Comparison of ENCODE assay signal across 9 cellular contexts in the genomic region with DNA sequence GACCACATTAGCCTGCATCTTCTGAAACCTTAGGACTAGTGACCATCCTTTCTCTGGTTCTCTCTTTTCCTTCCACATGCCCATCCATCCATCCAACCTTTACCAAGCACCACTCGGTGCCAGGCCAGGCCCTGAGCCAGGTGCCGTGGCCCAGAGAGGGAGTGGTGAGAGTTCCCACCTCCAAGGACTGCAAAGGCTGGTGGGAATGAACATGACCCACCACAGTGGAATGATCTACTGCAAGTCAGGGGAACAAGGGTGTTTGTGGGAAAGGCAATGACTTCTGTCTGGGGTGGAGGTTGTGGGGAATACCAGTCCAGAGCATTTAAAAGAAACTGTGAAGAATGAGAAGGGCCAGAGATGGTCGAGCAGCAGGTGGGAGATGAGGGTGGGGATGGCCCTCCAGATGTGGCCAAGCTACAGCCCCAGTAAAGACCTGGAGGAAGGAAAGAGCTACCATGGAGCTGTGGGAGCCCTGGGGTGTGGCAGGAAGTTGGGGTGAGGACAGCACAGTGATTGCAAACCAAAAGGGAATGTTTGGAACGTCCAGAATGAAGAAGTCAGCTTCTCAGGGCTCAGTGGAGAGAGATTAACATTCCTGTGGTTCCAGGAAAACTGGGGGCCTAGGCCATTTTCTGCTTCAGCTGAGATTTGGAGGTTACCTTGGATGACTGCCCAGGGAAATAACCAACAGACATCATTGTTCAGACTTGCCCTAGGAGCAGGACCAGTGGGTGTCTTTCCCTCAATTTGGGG. TPM values are rescaled to one million over a fixed set of nuclear protein-coding genes. Genes with fewer than 3 reads are reported as not detected.
A peak's percentile ranks its signal among the peaks of the same experiment; 100 is the strongest.
DNase-seq lines count a peak whose midpoint lies in the region; ATAC-seq and TF ChIP-seq lines count a peak whose summit lies in the region.
"Had no signal": no experiment of that assay in that cellular context is flagged by ENCODE, and none has a peak within 500 bp of the region (broad histone marks: within the 10 kb centered on the region; RNA-seq: fewer than 3 reads in every experiment).

No MANE protein-coding gene starts in this region.

- H3K36me3 ChIP-seq in ACC112 (ENCODE audit: insufficient read depth, low read length) = peaks cover 43% of the 10 kb centered on the region
- peaks cover 34% of the 10 kb centered on the region for H3K36me3 ChIP-seq in brain microvascular endothelial cell (replicated peaks)
- peaks cover 86% of the 10 kb centered on the region for H3K36me3 ChIP-seq in lower lobe of right lung

- ATAC-seq in lower lobe of right lung = peak; percentile 47
- no peak for ATAC-seq in HG02798 (IDR thresholded peaks at IDR 0.05; ENCODE audit: poor library complexity, unreplicated experiment)
- ATAC-seq in GM19452 (IDR thresholded peaks at IDR 0.05; ENCODE audit: unreplicated experiment) = no peak

- no peaks in the 10 kb centered on the region for H3K27me3 ChIP-seq in ACC112 (ENCODE audit: insufficient read depth, low read length)
- H3K27me3 ChIP-seq in brain microvascular endothelial cell (replicated peaks) = no peaks in the 10 kb centered on the region
- H3K27me3 ChIP-seq in lower lobe of right lung (ENCODE audit: low read depth) = no peaks in the 10 kb centered on the region

- no peaks in the 10 kb centered on the region for H3K9me3 ChIP-seq in lower lobe of right lung

- H3K79me2 ChIP-seq in ACC112 (ENCODE audit: control insufficient read depth, insufficient read depth, low read length, unreplicated experiment) = no peaks in the 10 kb centered on the region

- H3K4me1 ChIP-seq in ACC112 (ENCODE audit: control insufficient read depth, insufficient read depth, low read length, unreplicated experiment) (peaks cover 43% of the 10 kb centered on the region), lower lobe of right lung (peaks cover 27% of the 10 kb centered on the region)

- TF ChIP-seq CTCF in brain microvascular endothelial cell (IDR thresholded peaks at IDR 0.05; ENCODE audit: low read depth, low read length, missing control alignments) (no peak), lower lobe of right lung (IDR thresholded peaks at IDR 0.05) (no peak)

- peak; percentile 93 for DNase-seq in HPDE6-E6E7 (ENCODE audit: extremely low spot score)
- peak; percentile 98 for DNase-seq in brain microvascular endothelial cell
- no peak for DNase-seq in lower lobe of right lung
- no peak for DNase-seq in DMS53 (lab: John Stamatoyannopoulos, UW)
- DNase-seq in stimulated activated naive CD4-positive, alpha-beta T cell treated with Interleukin-2 at 50 U/mL for 16 hours (lab: John Stamatoyannopoulos, UW) = no peak
- DNase-seq: SHP77 had no signal

- H2AFZ ChIP-seq in ACC112 (ENCODE audit: low read length, unreplicated experiment) = no peak overlapping the region

- peak overlapping the region; percentile 6; the same call in 1 of the 2 replicates for H3K4me3 ChIP-seq in ACC112 (ENCODE audit: low read depth, low read length)
- H3K4me3 ChIP-seq in brain microvascular endothelial cell (ENCODE audit: low read depth, low read length) = no peak overlapping the region
- no peak overlapping the region for H3K4me3 ChIP-seq in lower lobe of right lung

- in situ Hi-C loops in brain microvascular endothelial cell (cut with HindIII; ENCODE audit: low pct_ligation_motif_present, low sequenced_read_pairs) = no loop called here

- H3K27ac ChIP-seq in ACC112 (ENCODE audit: low read depth, low read length) (peak overlapping the region; percentile 98), brain microvascular endothelial cell (peak overlapping the region; percentile 95), lower lobe of right lung (peak overlapping the region; percentile 49)

- intact Hi-C loops in lower lobe of right lung (cut with DNase I) = no loop called here

RNA-seq across cellular contexts. Expression of a gene that starts 30.6 kb away (rescaled TPM):
- 26.1 TPM for total RNA-seq in lower lobe of right lung

RNA-seq across cellular contexts. Expression of a gene that starts 32.4 kb away (rescaled TPM):
- total RNA-seq in lower lobe of right lung = 64.3 TPM

Comparison
In these comparisons a context has a peak if more than half of its experiments do, and no peak if none do; other contexts are left out.
1. DNase-seq: peak in HPDE6-E6E7 (single experiment) and brain microvascular endothelial cell (single experiment); none in lower lobe of right lung (single experiment), DMS53 (single experiment) and stimulated activated naive CD4-positive, alpha-beta T cell treated with Interleukin-2 at 50 U/mL for 16 hours (single experiment).
2. ATAC-seq: peak in lower lobe of right lung (2 of 2); none in HG02798 (single experiment) and GM19452 (single experiment).
3. Peak in every context shown above with its lines, with median percentiles within 50 percentile points of each other: H3K27ac ChIP-seq.